10 cellular contexts compared by ENCODE assay signal in genomic region chr11:35412285-35412684, GRCh38. TPM values are rescaled to one million over a fixed set of nuclear protein-coding genes. Genes with fewer than 3 reads are reported as not detected.
A peak's percentile ranks its signal among the peaks of the same experiment; 100 is the strongest.
DNase-seq lines count a peak whose midpoint lies in the region; ATAC-seq, FAIRE-seq and TF ChIP-seq lines count a peak whose summit lies in the region.
"Had no signal": no experiment of that assay in that cellular context is flagged by ENCODE, and none has a peak within 500 bp of the region (broad histone marks: within the 10 kb centered on the region; RNA-seq: fewer than 3 reads in every experiment).

No MANE protein-coding gene starts in this region.

- TF ChIP-seq RAD21 in HCT116 (IDR thresholded peaks at IDR 0.05; ENCODE audit: low read depth), result peak; percentile 73

- DNase-seq in CD1c-positive myeloid dendritic cell (ENCODE audit: extremely low spot score), result peak; percentile 12
- no peak for DNase-seq in HCT116 (ENCODE audit: low read depth, low spot score)
- peak; percentile 7 to 38 for DNase-seq in SJCRH30
- no peak for DNase-seq in kidney
- no peak for DNase-seq in NCI-H510A treated with DMSO at 0.1 percent for 48 hours (lab: John Stamatoyannopoulos, UW)
- no peak for DNase-seq in activated naive CD8-positive, alpha-beta T cell treated with anti-CD3 and anti-CD28 coated beads for 36 hours
- DNase-seq: upper lobe of left lung had no signal

- H3K36me3 ChIP-seq in HCT116 (ENCODE audit: control insufficient read depth in 1 of 2, insufficient read depth in 2 of 2, low read length in 2 of 2) (no peaks in the 10 kb centered on the region), SJCRH30 (no peaks in the 10 kb centered on the region), kidney (ENCODE audit: control insufficient read depth in 1 of 2, insufficient read depth in 2 of 2, low read length in 2 of 2) (no peaks in the 10 kb centered on the region)
- H3K36me3 ChIP-seq: upper lobe of left lung had no signal

- peak; percentile 48 to 70 (median 61); a peak in 4 of 6 replicates for TF ChIP-seq CTCF in HCT116 (IDR thresholded peaks at IDR 0.05 in 2 of 3, conservative IDR thresholded peaks at IDR 0.05 in 1 of 3; ENCODE audit: borderline replicate concordance in 1 of 3, insufficient read depth in 1 of 3, low read depth in 2 of 3, low read length in 2 of 3)
- TF ChIP-seq CTCF in kidney (IDR thresholded peaks at IDR 0.05; ENCODE audit: borderline replicate concordance, extremely low read depth, insufficient read depth), result peak; percentile 4

- H3K4me1 Mint-ChIP-seq in activated naive CD8-positive, alpha-beta T cell treated with anti-CD3 and anti-CD28 coated beads for 36 hours, result no peaks in the 10 kb centered on the region

- no peaks in the 10 kb centered on the region for H4K20me1 ChIP-seq in HCT116 (ENCODE audit: insufficient read depth)

- RAD21 ChIA-PET in HCT116 (lab: Charles Lee; ENCODE audit: low non-redundant PET in 1 of 2, low total read pairs in 2 of 2, uncharacterized antibody in 2 of 2, unreplicated experiment in 2 of 2), result interaction anchor here in 1 of 2 experiments (1.5 kb wide), 1 partner anchor 513 kb away, joined by 6 read pairs; no protein-coding TSS in a partner anchor

- peaks cover 32% of the 10 kb centered on the region for H3K27me3 ChIP-seq in HCT116 (ENCODE audit: insufficient read depth, low read length)
- H3K27me3 ChIP-seq in SJCRH30, result 0 out of 2 replicates have a peak, but pooled peaks cover 5% of the 10 kb centered on the region
- H3K27me3 ChIP-seq: upper lobe of left lung had no signal

- CTCF ChIA-PET in HCT116 (lab: Charles Lee), result interaction anchor here (0.6 to 1.7 kb wide), 16 partner anchors 9 to 1207 kb away, joined by 3 to 11 read pairs (median 4); no protein-coding TSS in a partner anchor

- no peak overlapping the region for H2AFZ ChIP-seq in HCT116 (ENCODE audit: low read depth, low read length, poor library complexity, severe bottlenecking)

- no peak for FAIRE-seq in kidney (lab: Jason Lieb, UNC)

- H3K9ac ChIP-seq in HCT116 (ENCODE audit: low read length) (no peak overlapping the region), kidney (ENCODE audit: low read length in 2 of 2) (no peak overlapping the region)

- no peaks in the 10 kb centered on the region for H3K36me3 Mint-ChIP-seq in activated naive CD8-positive, alpha-beta T cell treated with anti-CD3 and anti-CD28 coated beads for 36 hours

- TF ChIP-seq POLR2A in HCT116 (IDR thresholded peaks at IDR 0.05; ENCODE audit: borderline replicate concordance, extremely low read depth, insufficient read depth, insufficient read length), result no peak

- no peak overlapping the region for H3K27ac Mint-ChIP-seq in activated naive CD8-positive, alpha-beta T cell treated with anti-CD3 and anti-CD28 coated beads for 36 hours

- H3K4me1 ChIP-seq in HCT116 (ENCODE audit: control insufficient read depth in 1 of 2, insufficient read depth in 2 of 2, low read length in 2 of 2), result no peaks in the 10 kb centered on the region
- H3K4me1 ChIP-seq in SJCRH30, result no peaks in the 10 kb centered on the region
- no peaks in the 10 kb centered on the region for H3K4me1 ChIP-seq in kidney (ENCODE audit: control insufficient read depth in 1 of 2, insufficient read depth in 1 of 2, low read depth in 1 of 2, low read length in 2 of 2)
- H3K4me1 ChIP-seq: upper lobe of left lung had no signal

- no peak overlapping the region for H3K4me3 Mint-ChIP-seq in activated naive CD8-positive, alpha-beta T cell treated with anti-CD3 and anti-CD28 coated beads for 36 hours

- H3K27ac ChIP-seq in HCT116 (ENCODE audit: low read depth, low read length) (no peak overlapping the region), SJCRH30 (no peak overlapping the region), kidney (ENCODE audit: low read depth in 2 of 2, low read length in 2 of 2) (no peak overlapping the region)
- H3K27ac ChIP-seq: upper lobe of left lung had no signal

- no peaks in the 10 kb centered on the region for H3K9me2 ChIP-seq in HCT116 (ENCODE audit: insufficient read depth)

- intact Hi-C loops in HCT116 (cut with micrococcal nuclease) (no loop called here), kidney (cut with DNase I) (no loop called here)

- no peaks in the 10 kb centered on the region for H3K9me3 ChIP-seq in HCT116 (ENCODE audit: control insufficient read depth in 1 of 2, insufficient read depth in 1 of 2, low read depth in 1 of 2, low read length in 2 of 2)
- H3K9me3 ChIP-seq in SJCRH30 (replicated peaks), result no peaks in the 10 kb centered on the region
- H3K9me3 ChIP-seq in kidney (ENCODE audit: control insufficient read depth in 1 of 2, low read length in 2 of 2), result no peaks in the 10 kb centered on the region
- H3K9me3 ChIP-seq: upper lobe of left lung had no signal

- H3K79me2 ChIP-seq in HCT116 (ENCODE audit: insufficient read depth, low read length), result no peaks in the 10 kb centered on the region

- no peak overlapping the region for H3K4me2 ChIP-seq in HCT116 (ENCODE audit: low read length)

- H3K27me3 Mint-ChIP-seq in activated naive CD8-positive, alpha-beta T cell treated with anti-CD3 and anti-CD28 coated beads for 36 hours, result peaks cover 52% of the 10 kb centered on the region

- ATAC-seq in HCT116, result peak; percentile 76
- ATAC-seq in HG03571 (IDR thresholded peaks at IDR 0.05; ENCODE audit: unreplicated experiment), result no peak
- ATAC-seq in HG03432 (IDR thresholded peaks at IDR 0.05; ENCODE audit: unreplicated experiment), result no peak

- H3K4me3 ChIP-seq in HCT116 (replicated peaks in 1 of 2; ENCODE audit: low read depth in 1 of 2, low read length in 2 of 2), result no peak overlapping the region
- no peak overlapping the region for H3K4me3 ChIP-seq in SJCRH30
- H3K4me3 ChIP-seq in kidney (ENCODE audit: low read length in 2 of 2), result no peak overlapping the region
- H3K4me3 ChIP-seq: upper lobe of left lung had no signal

- POLR2A ChIA-PET in HCT116 (lab: Charles Lee), result no interaction called here

- no peaks in the 10 kb centered on the region for H3K9me3 Mint-ChIP-seq in activated naive CD8-positive, alpha-beta T cell treated with anti-CD3 and anti-CD28 coated beads for 36 hours

- no TSS peak for BruUV-seq in HCT116 (replicated peaks; lab: Mats Ljungman, UMichigan)

TF ChIP-seq in HCT116, 20 proteins besides CTCF, POLR2A, EP300 and RAD21:
- TF ChIP-seq ATF3 (IDR thresholded peaks at IDR 0.05), result no peak
- no peak for TF ChIP-seq EZH2 (IDR thresholded peaks at IDR 0.05)
- no peak for TF ChIP-seq ZFX (IDR thresholded peaks at IDR 0.05)
- no peak for TF ChIP-seq CEBPB (IDR thresholded peaks at IDR 0.05; ENCODE audit: low read depth)
- no peak for TF ChIP-seq FOSL1 (IDR thresholded peaks at IDR 0.05; ENCODE audit: low read depth)
- TF ChIP-seq CBX3 (IDR thresholded peaks at IDR 0.05; ENCODE audit: low read depth), result no peak
- no peak for TF ChIP-seq SRF (IDR thresholded peaks at IDR 0.05; ENCODE audit: low read depth)
- TF ChIP-seq SP1 (IDR thresholded peaks at IDR 0.05; ENCODE audit: low read depth), result no peak
- TF ChIP-seq JUND (IDR thresholded peaks at IDR 0.05), result no peak
- no peak for TF ChIP-seq REST (IDR thresholded peaks at IDR 0.05; ENCODE audit: low read depth)
- TF ChIP-seq EGR1 (IDR thresholded peaks at IDR 0.05; ENCODE audit: low read depth), result no peak
- no peak for TF ChIP-seq YY1 (IDR thresholded peaks at IDR 0.05; ENCODE audit: extremely low read depth, insufficient replicate concordance, low read depth, low read length)
- TF ChIP-seq ELF1 (IDR thresholded peaks at IDR 0.05; ENCODE audit: borderline replicate concordance, low read depth), result no peak
- no peak for TF ChIP-seq TCF7L2 (IDR thresholded peaks at IDR 0.05; ENCODE audit: borderline replicate concordance, extremely low read depth, insufficient read depth, insufficient read length)
- TF ChIP-seq POLR2AphosphoS5 (IDR thresholded peaks at IDR 0.05; ENCODE audit: low read depth, low read length), result no peak
- no peak for TF ChIP-seq EZH2phosphoT487 (IDR thresholded peaks at IDR 0.05; ENCODE audit: borderline replicate concordance)

RNA-seq across cellular contexts. Expression of gene SLC1A2, which starts 7.1 kb away (rescaled TPM):
- 0.25 TPM for total RNA-seq in HCT116 (2021; ENCODE audit: unreplicated experiment)
- polyA plus RNA-seq in HCT116 (2012), result 0.03 and 0.04 TPM in 2 replicates
- not detected in 2 replicates for total RNA-seq in SJCRH30 (2014; rRNA removed; shearing (Covaris generic))
- 0.28 TPM for total RNA-seq in kidney
- 0.11 TPM for polyA plus RNA-seq in kidney (ENCODE audit: insufficient read depth, low read depth, low replicate concordance)
- under 1 TPM in 1 of 2 experiments, not detected in 1; 0.08 TPM for total RNA-seq in activated naive CD8-positive, alpha-beta T cell treated with anti-CD3 and anti-CD28 coated beads for 36 hours
- total RNA-seq: dermis microvascular lymphatic vessel endothelial cell had no signal

Comparison
In these comparisons a context has a peak if more than half of its experiments do, and no peak if none do; other contexts are left out.
1. DNase-seq: peak in CD1c-positive myeloid dendritic cell (single experiment) and SJCRH30 (2 of 2); none in HCT116 (single experiment), kidney (single experiment), NCI-H510A treated with DMSO at 0.1 percent for 48 hours (single experiment) and activated naive CD8-positive, alpha-beta T cell treated with anti-CD3 and anti-CD28 coated beads for 36 hours (single experiment).